ENCODE assay signal across 1 cellular context in the genomic region with DNA sequence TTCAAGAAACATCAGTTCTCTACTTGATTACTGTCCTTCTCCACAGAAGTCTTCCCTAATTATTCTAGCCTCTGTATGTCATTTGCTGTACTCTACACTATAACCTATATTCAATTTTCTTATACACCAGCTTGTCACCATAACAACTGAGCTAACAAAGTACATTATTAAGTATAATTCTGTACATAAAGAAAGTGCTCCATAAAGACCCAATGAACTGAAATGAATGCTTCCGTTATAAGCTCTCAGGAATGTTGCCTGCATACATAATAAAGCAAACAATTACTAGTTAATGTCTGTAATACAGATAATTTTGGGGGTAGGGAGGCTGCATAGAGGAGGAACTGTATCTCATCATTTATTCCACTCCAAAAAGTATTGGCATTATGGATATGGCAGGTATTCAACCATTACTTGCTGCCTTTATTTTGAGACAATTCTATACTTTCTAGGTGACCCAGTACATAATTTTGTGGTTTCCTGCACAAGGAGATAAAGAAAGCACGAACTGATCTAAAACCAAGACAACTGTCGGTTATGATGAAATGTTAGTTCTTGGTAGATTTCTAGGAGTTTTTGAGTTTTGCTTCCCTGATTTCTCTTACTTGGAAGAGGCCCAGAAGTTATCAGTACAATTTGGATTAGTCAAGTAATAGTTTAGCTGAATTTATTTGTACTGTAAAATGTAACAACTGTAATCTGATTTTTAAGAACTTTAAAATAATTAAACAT.
TF ChIP-seq lines count a peak whose summit lies in the region.

No MANE protein-coding gene starts in this region.

TF ChIP-seq in GM12878, 131 proteins besides CTCF, POLR2A, EP300 and RAD21 (continued from another document):
- TF ChIP-seq, protein P1, sequence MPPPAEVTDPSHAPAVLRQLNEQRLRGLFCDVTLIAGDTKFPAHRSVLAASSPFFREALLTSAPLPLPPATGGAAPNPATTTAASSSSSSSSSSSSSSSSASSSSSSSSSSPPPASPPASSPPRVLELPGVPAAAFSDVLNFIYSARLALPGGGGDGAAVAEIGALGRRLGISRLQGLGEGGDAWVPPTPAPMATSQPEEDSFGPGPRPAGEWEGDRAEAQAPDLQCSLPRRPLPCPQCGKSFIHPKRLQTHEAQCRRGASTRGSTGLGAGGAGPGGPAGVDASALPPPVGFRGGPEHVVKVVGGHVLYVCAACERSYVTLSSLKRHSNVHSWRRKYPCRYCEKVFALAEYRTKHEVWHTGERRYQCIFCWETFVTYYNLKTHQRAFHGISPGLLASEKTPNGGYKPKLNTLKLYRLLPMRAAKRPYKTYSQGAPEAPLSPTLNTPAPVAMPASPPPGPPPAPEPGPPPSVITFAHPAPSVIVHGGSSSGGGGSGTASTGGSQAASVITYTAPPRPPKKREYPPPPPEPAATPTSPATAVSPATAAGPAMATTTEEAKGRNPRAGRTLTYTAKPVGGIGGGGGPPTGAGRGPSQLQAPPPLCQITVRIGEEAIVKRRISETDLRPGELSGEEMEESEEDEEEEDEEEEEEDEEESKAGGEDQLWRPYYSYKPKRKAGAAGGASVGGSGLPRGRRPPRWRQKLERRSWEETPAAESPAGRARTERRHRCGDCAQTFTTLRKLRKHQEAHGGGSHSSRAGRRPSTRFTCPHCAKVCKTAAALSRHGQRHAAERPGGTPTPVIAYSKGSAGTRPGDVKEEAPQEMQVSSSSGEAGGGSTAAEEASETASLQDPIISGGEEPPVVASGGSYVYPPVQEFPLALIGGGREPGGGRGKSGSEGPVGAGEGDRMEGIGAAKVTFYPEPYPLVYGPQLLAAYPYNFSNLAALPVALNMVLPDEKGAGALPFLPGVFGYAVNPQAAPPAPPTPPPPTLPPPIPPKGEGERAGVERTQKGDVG (CRISPR knock-in tag; IDR thresholded peaks at IDR 0.05): no peak
- TF ChIP-seq STAT3 (IDR thresholded peaks at IDR 0.05; ENCODE audit: low read depth, low read length) (no peak), HCFC1 (IDR thresholded peaks at IDR 0.05; ENCODE audit: low read length) (no peak), PML (IDR thresholded peaks at IDR 0.05; ENCODE audit: low read length) (no peak), DPF2 (IDR thresholded peaks at IDR 0.05) (no peak)
